ENCODE assay signal across 1 cellular context in genomic region chr1:88634538-88634937, GRCh38.
TF ChIP-seq lines count a peak whose summit lies in the region.

No MANE protein-coding gene starts in this region.

TF ChIP-seq in HEK293, 187 proteins besides CTCF, POLR2A, EP300 and RAD21 (continued from another document):
- TF ChIP-seq ZNF513 (tag by site-specific recombination; IDR thresholded peaks at IDR 0.05), result no peak
- no peak for TF ChIP-seq ZFP37 (tag by site-specific recombination; IDR thresholded peaks at IDR 0.05)
